Comparison of ENCODE assay signal across 7 cellular contexts in the genomic region with DNA sequence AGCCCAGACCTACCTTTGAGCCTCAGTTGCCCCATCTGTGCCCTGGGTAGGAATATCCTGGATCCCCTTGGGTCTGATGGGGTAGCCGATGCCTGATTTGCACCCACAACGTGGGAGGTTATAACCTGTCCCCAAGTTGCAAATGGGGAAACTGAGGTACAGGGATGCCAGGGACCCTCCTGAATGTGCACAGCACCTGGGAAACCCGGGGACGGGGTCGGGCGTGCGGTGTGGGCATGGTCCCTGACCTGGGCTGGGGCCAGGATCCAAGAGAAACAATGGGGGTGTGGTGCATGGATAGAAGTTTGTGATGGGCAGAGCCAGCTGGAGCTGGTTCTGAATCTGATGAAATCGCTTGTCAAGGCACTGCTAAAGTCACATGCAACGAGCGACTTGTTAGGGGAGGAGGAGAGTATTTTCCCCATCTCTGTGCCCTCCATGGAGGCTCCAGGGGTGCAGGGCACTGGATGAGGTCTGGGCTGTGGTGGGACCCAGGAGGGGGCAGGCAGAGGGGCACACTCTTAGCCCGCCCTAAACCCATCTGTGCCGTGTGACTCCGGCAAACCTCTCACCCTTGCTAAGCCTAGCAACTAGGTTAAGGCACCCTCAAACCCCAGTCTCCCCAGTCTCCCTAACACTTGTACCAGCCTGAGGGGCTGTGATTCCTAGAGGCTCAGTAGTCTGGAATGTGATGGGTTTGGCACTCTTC. TPM values are rescaled to one million over a fixed set of nuclear protein-coding genes. Genes with fewer than 3 reads are reported as not detected.
DNase-seq lines count a peak whose midpoint lies in the region; ATAC-seq and TF ChIP-seq lines count a peak whose summit lies in the region.
"Had no signal": no experiment of that assay in that cellular context is flagged by ENCODE, and none has a peak within 500 bp of the region (broad histone marks: within the 10 kb centered on the region; RNA-seq: fewer than 3 reads in every experiment).

No MANE protein-coding gene starts in this region.

- H3K36me3 ChIP-seq in HUES48 (ENCODE audit: control insufficient read depth, insufficient read depth, low read length): no peaks in the 10 kb centered on the region; the same call in 1 of the 2 replicates

- intact Hi-C loops in sciatic nerve (cut with DNase I): no loop called here

- TF ChIP-seq CTCF in epithelial cell of esophagus (IDR thresholded peaks at IDR 0.05; ENCODE audit: insufficient read depth, low read depth, low read length, missing control alignments): no peak

- no peak overlapping the region for H3K9ac ChIP-seq in HUES48 (ENCODE audit: low read depth, low read length)

- DNase-seq in epithelial cell of esophagus (ENCODE audit: low read depth): no peak
- no peak for DNase-seq in sciatic nerve (ENCODE audit: low spot score)
- DNase-seq in central memory CD4-positive, alpha-beta T cell: no peak

- H3K4me1 ChIP-seq in HUES48 (ENCODE audit: control insufficient read depth, insufficient read depth, low read length): peaks cover 4% of the 10 kb centered on the region; the same call in 1 of the 2 replicates

- H3K9me3 ChIP-seq in HUES48 (ENCODE audit: control insufficient read depth, insufficient read depth, low read length): no peaks in the 10 kb centered on the region

- ATAC-seq in sciatic nerve (peak; percentile 62), HG03097 (IDR thresholded peaks at IDR 0.05; ENCODE audit: low FRiP score, unreplicated experiment) (no peak), HG03439 (IDR thresholded peaks at IDR 0.05; ENCODE audit: unreplicated experiment) (no peak)

- H3K4me3 ChIP-seq in HUES48 (ENCODE audit: low read depth, low read length): peak overlapping the region; percentile 40; the same call in 1 of the 2 replicates
- peak overlapping the region; percentile 47 for H3K4me3 ChIP-seq in epithelial cell of esophagus (ENCODE audit: low read length)

- H3K27me3 ChIP-seq in HUES48 (ENCODE audit: control insufficient read depth, insufficient read depth, low read length): peaks cover 22% of the 10 kb centered on the region

- no peak overlapping the region for H3K27ac ChIP-seq in HUES48 (ENCODE audit: low read depth, low read length)

RNA-seq across cellular contexts. Expression of gene GDF15, which starts 0.7 kb away (rescaled TPM):
- total RNA-seq in sciatic nerve: 8.3 TPM

RNA-seq across cellular contexts. Expression of gene LRRC25, which starts 10.7 kb away (rescaled TPM):
- total RNA-seq in sciatic nerve: 8.2 TPM
- total RNA-seq: M059J had no signal

RNA-seq across cellular contexts. Expression of gene SSBP4, which starts 32.5 kb away (rescaled TPM):
- 82.5 TPM for total RNA-seq in sciatic nerve

RNA-seq across cellular contexts. Expression of gene PGPEP1, which starts 46.3 kb away (rescaled TPM):
- total RNA-seq in sciatic nerve: 49.6 TPM

RNA-seq across cellular contexts. Expression of gene ISYNA1, which starts 51.2 kb away (rescaled TPM):
- 112 TPM for total RNA-seq in sciatic nerve
